In genomic region chr1:157384252-157384651, GRCh38 we compare ENCODE assay signal across 6 cellular contexts.
"Had no signal": no experiment of that assay in that cellular context is flagged by ENCODE, and none has a peak within 500 bp of the region (broad histone marks: within the 10 kb centered on the region; RNA-seq: fewer than 3 reads in every experiment).

No MANE protein-coding gene starts in this region.

- DNase-seq: GM23248, GOT3, H9, HCEC 1CT, KG1 had no signal

- H3K9ac ChIP-seq: GM23248 had no signal

- H3K27ac ChIP-seq: GM23248 had no signal

- FAIRE-seq: H54 had no signal

- H2AFZ ChIP-seq: GM23248 had no signal

- H3K4me3 ChIP-seq: GM23248 had no signal
